ENCODE assay signal across 8 cellular contexts in genomic region chr7:126700807-126701604, GRCh38.
A peak's percentile ranks its signal among the peaks of the same experiment; 100 is the strongest.
DNase-seq lines count a peak whose midpoint lies in the region; ATAC-seq and TF ChIP-seq lines count a peak whose summit lies in the region.

No MANE protein-coding gene starts in this region.

- H3K36me3 ChIP-seq in spleen: no peaks in the 10 kb centered on the region

- no peaks in the 10 kb centered on the region for H3K27me3 ChIP-seq in CD4-positive, alpha-beta T cell (ENCODE audit: control insufficient read depth, insufficient read depth, low read length)
- no peaks in the 10 kb centered on the region for H3K27me3 ChIP-seq in spleen (replicated peaks in 1 of 7)

- ATAC-seq in CD4-positive, alpha-beta T cell (ENCODE audit: poor library complexity): peak; percentile 82
- ATAC-seq in GM19043 (IDR thresholded peaks at IDR 0.05; ENCODE audit: low read depth, unreplicated experiment) (peak; percentile 88), HG03139 (IDR thresholded peaks at IDR 0.05; ENCODE audit: unreplicated experiment) (peak; percentile 94)

- intact Hi-C loops in CD4-positive, alpha-beta T cell (cut with DNase I, micrococcal nuclease): no loop called here
- intact Hi-C loops in spleen (cut with DNase I; ENCODE audit: low total_unique reads): no loop called here

- H3K4me1 Mint-ChIP-seq in CD4-positive, alpha-beta T cell (ENCODE audit: low read depth): no peaks in the 10 kb centered on the region

- no peaks in the 10 kb centered on the region for H3K9me3 Mint-ChIP-seq in CD4-positive, alpha-beta T cell

- no peaks in the 10 kb centered on the region for H3K9me3 ChIP-seq in CD4-positive, alpha-beta T cell (ENCODE audit: control insufficient read depth, low read length)
- H3K9me3 ChIP-seq in spleen: peaks cover 0 to 6% (median 0%) of the 10 kb centered on the region in 8 donors

- H3K27ac ChIP-seq in CD4-positive, alpha-beta T cell (ENCODE audit: low read depth, low read length): no peak overlapping the region
- peak overlapping the region in 2 of 8 donors; percentile 29 to 37 for H3K27ac ChIP-seq in spleen

- POLR2A ChIA-PET in CD4-positive, alpha-beta T cell (lab: Charles Lee): no interaction called here

- no peak for TF ChIP-seq CTCF in CD4-positive, alpha-beta T cell (IDR thresholded peaks at IDR 0.05)
- TF ChIP-seq CTCF in spleen (IDR thresholded peaks at IDR 0.05 in 8 of 11, conservative IDR thresholded peaks at IDR 0.05 in 3 of 11): no peak

- no peak overlapping the region for H3K4me3 Mint-ChIP-seq in CD4-positive, alpha-beta T cell

- TF ChIP-seq POLR2A in spleen (IDR thresholded peaks at IDR 0.05): no peak

- H3K27ac Mint-ChIP-seq in CD4-positive, alpha-beta T cell: no peak overlapping the region

- 6 to 11% (median 7%) methylated on average over 5 of the region's 5 CpGs for WGBS in spleen, 5 donors

- DNase-seq in CD4-positive, alpha-beta T cell: peak in 8 of 10 experiments; percentile 3 to 36 (median 18)
- peak; percentile 22 for DNase-seq in NCI-H345 treated with DMSO at 0.1 percent for 48 hours (lab: John Stamatoyannopoulos, UW; ENCODE audit: unreplicated experiment)
- DNase-seq in activated CD4-positive, alpha-beta T cell treated with anti-CD3 and anti-CD28 coated beads for 48 hours: peak; percentile 70
- DNase-seq in fibroblast of the conjunctiva (ENCODE audit: low read depth): peak; percentile 86
- peak; percentile 84 for DNase-seq in spleen
- DNase-seq in DMS 273 treated with DMSO at 0.1 percent for 48 hours (lab: John Stamatoyannopoulos, UW): no peak

- H3K4me1 ChIP-seq in spleen: peaks cover 0 to 8% (median 0%) of the 10 kb centered on the region in 6 donors

- H3K27me3 Mint-ChIP-seq in CD4-positive, alpha-beta T cell: peaks cover under 1% of the 10 kb centered on the region

- H3K4me3 ChIP-seq in spleen: no peak overlapping the region

- H3K36me3 Mint-ChIP-seq in CD4-positive, alpha-beta T cell (ENCODE audit: low read depth): no peaks in the 10 kb centered on the region

- CTCF ChIA-PET in CD4-positive, alpha-beta T cell (lab: Charles Lee): no interaction called here
